25 cellular contexts compared by ENCODE assay signal in genomic region chr11:73265853-73266643, GRCh38. TPM values are rescaled to one million over a fixed set of nuclear protein-coding genes. Genes with fewer than 3 reads are reported as not detected.
DNase-seq lines count a peak whose midpoint lies in the region; ATAC-seq and TF ChIP-seq lines count a peak whose summit lies in the region.
"Had no signal": no experiment of that assay in that cellular context is flagged by ENCODE, and none has a peak within 500 bp of the region (broad histone marks: within the 10 kb centered on the region; RNA-seq: fewer than 3 reads in every experiment).

No MANE protein-coding gene starts in this region.

- in situ Hi-C loops in gastrocnemius medialis (cut with MboI; ENCODE audit: low sequenced_read_pairs in 4 of 4) = no loop called here

- TF ChIP-seq CTCF in ascending aorta (IDR thresholded peaks at IDR 0.05) (no peak), gastrocnemius medialis (IDR thresholded peaks at IDR 0.05 in 4 of 5, conservative IDR thresholded peaks at IDR 0.05 in 1 of 5) (no peak), prostate gland (IDR thresholded peaks at IDR 0.05) (no peak)

- H3K4me3 ChIP-seq in ascending aorta (no peak overlapping the region), gastrocnemius medialis (no peak overlapping the region), prostate gland (no peak overlapping the region)
- H3K4me3 ChIP-seq: MG63 had no signal

- H3K27ac ChIP-seq in ascending aorta (peak overlapping the region; percentile 63 to 64), gastrocnemius medialis (peak overlapping the region in 1 of 4 donors; percentile 6), prostate gland (no peak overlapping the region)

- 82% methylated on average over 3 of the region's 3 CpGs for WGBS in prostate gland

- peaks cover 47% of the 10 kb centered on the region for H3K27me3 Mint-ChIP-seq in activated CD4-positive, alpha-beta T cell treated with anti-CD3 and anti-CD28 coated beads, Interleukin-2, amount 10 ng/mL, durations not matched to agents 24 days and 14 days

- intact Hi-C loops in ascending aorta (cut with DNase I) = loop anchor here (2.0 kb wide), 1 partner anchor 23 kb away; no protein-coding TSS in a partner anchor
- intact Hi-C loops in gastrocnemius medialis (cut with DNase I; ENCODE audit: low total_unique reads) = no loop called here
- intact Hi-C loops in activated CD4-positive, alpha-beta T cell treated with anti-CD3 and anti-CD28 coated beads, Interleukin-2, amount 10 ng/mL, durations not matched to agents 24 days and 14 days (cut with micrococcal nuclease) = no loop called here
- intact Hi-C loops in prostate gland (cut with DNase I) = no loop called here

- no peak overlapping the region for H3K4me3 Mint-ChIP-seq in activated CD4-positive, alpha-beta T cell treated with anti-CD3 and anti-CD28 coated beads, Interleukin-2, amount 10 ng/mL, durations not matched to agents 24 days and 14 days
- H3K4me3 Mint-ChIP-seq: CD4-positive, CD25-positive, alpha-beta regulatory T cell; HFFc6; mesothelial cell of epicardium had no signal

- H3K27me3 ChIP-seq in ascending aorta (no peaks in the 10 kb centered on the region), gastrocnemius medialis (peaks cover 0 to 2% (median 0%) of the 10 kb centered on the region in 3 donors), prostate gland (replicated peaks; ENCODE audit: insufficient read depth) (no peaks in the 10 kb centered on the region)
- H3K27me3 ChIP-seq: MG63 had no signal

- H3K9me3 Mint-ChIP-seq in activated CD4-positive, alpha-beta T cell treated with anti-CD3 and anti-CD28 coated beads, Interleukin-2, amount 10 ng/mL, durations not matched to agents 24 days and 14 days = no peaks in the 10 kb centered on the region
- H3K9me3 Mint-ChIP-seq: HFFc6 had no signal

- H3K4me1 ChIP-seq in ascending aorta = peaks cover 19 to 21% of the 10 kb centered on the region in 2 donors
- H3K4me1 ChIP-seq in gastrocnemius medialis = peaks cover 17 to 28% of the 10 kb centered on the region in 2 donors
- H3K4me1 ChIP-seq in prostate gland (replicated peaks) = peaks cover 2% of the 10 kb centered on the region

- TF ChIP-seq POLR2A in gastrocnemius medialis (IDR thresholded peaks at IDR 0.05) = no peak
- no peak for TF ChIP-seq POLR2A in prostate gland (IDR thresholded peaks at IDR 0.05)

- H3K4me1 Mint-ChIP-seq in activated CD4-positive, alpha-beta T cell treated with anti-CD3 and anti-CD28 coated beads, Interleukin-2, amount 10 ng/mL, durations not matched to agents 24 days and 14 days = peaks cover 2% of the 10 kb centered on the region
- H3K4me1 Mint-ChIP-seq: CD4-positive, CD25-positive, alpha-beta regulatory T cell had no signal

- DNase-seq in CD1c-positive myeloid dendritic cell (ENCODE audit: extremely low spot score) (peak; percentile 44), ascending aorta (ENCODE audit: low spot score in 2 of 2) (peak in 1 of 2 donors; percentile 64), islet precursor cell (peak; percentile 62), gastrocnemius medialis (peak in 1 of 2 donors; percentile 18), prostate gland (ENCODE audit: low spot score) (no peak)
- no peak for DNase-seq in stimulated activated naive CD4-positive, alpha-beta T cell (lab: John Stamatoyannopoulos, UW)
- DNase-seq in activated CD4-positive, alpha-beta T cell treated with anti-CD3 and anti-CD28 coated beads, Interleukin-2, amount 10 ng/mL, durations not matched to agents 24 days and 14 days = no peak
- DNase-seq: activated naive CD4-positive, alpha-beta T cell treated with Interleukin-2 at 50 U/mL for 16 hours; activated T-cell treated with anti-CD3 and anti-CD28 coated beads for 4 hours; amniotic stem cell; CD4-positive, CD25-positive, alpha-beta regulatory T cell; central memory CD4-positive, alpha-beta T cell; effector CD8-positive, alpha-beta T cell; HFFc6; kidney glomerular epithelial cell; MG63; NCI-H1417 treated with DMSO at 0.1 percent for 48 hours; NCI-H774; SIG-M5 had no signal

- no peaks in the 10 kb centered on the region for H3K36me3 Mint-ChIP-seq in activated CD4-positive, alpha-beta T cell treated with anti-CD3 and anti-CD28 coated beads, Interleukin-2, amount 10 ng/mL, durations not matched to agents 24 days and 14 days (ENCODE audit: low read depth)
- H3K36me3 Mint-ChIP-seq: CD4-positive, CD25-positive, alpha-beta regulatory T cell; mesothelial cell of epicardium had no signal

- no peaks in the 10 kb centered on the region for H3K36me3 ChIP-seq in ascending aorta
- H3K36me3 ChIP-seq in gastrocnemius medialis = no peaks in the 10 kb centered on the region
- H3K36me3 ChIP-seq in prostate gland = no peaks in the 10 kb centered on the region
- H3K36me3 ChIP-seq: MG63 had no signal

- H3K27ac Mint-ChIP-seq in activated CD4-positive, alpha-beta T cell treated with anti-CD3 and anti-CD28 coated beads, Interleukin-2, amount 10 ng/mL, durations not matched to agents 24 days and 14 days = no peak overlapping the region
- H3K27ac Mint-ChIP-seq: CD4-positive, CD25-positive, alpha-beta regulatory T cell; HFFc6; mesothelial cell of epicardium had no signal

- H3K9me3 ChIP-seq in ascending aorta (no peaks in the 10 kb centered on the region), gastrocnemius medialis (no peaks in the 10 kb centered on the region), prostate gland (no peaks in the 10 kb centered on the region)
- H3K9me3 ChIP-seq: MG63 had no signal

- ATAC-seq in gastrocnemius medialis = peak; percentile 51 to 60
- no peak for ATAC-seq in HG02840 (IDR thresholded peaks at IDR 0.05; ENCODE audit: low FRiP score, unreplicated experiment)
- ATAC-seq: esophagus mucosa had no signal

RNA-seq across cellular contexts. Expression of gene P2RY6, which starts 6.1 kb away (rescaled TPM):
- total RNA-seq in ascending aorta (8.8 TPM), gastrocnemius medialis (1 to 10 TPM in 2 of 4 donors, under 1 TPM in 1, not detected in 1; 0.78 to 2.8 (median 1.1) TPM), prostate gland (1 to 10 TPM in 1 of 2 donors, under 1 TPM in 1; 0.64 to 3.5 TPM)
- not detected in 2 replicates for total RNA-seq in activated CD4-positive, alpha-beta T cell treated with anti-CD3 and anti-CD28 coated beads, Interleukin-2, amount 10 ng/mL, durations not matched to agents 24 days and 14 days
- total RNA-seq: CD4-positive, CD25-positive, alpha-beta regulatory T cell; G401; T-helper 1 cell treated with Interleukin-12 subunit alpha and Interleukin-12 subunit beta and Interleukin-4 antibody, amounts not matched to agents 30 ng/mL and 1 ng/mL, for 36 hours had no signal

RNA-seq across cellular contexts. Expression of gene ARHGEF17, which starts 42.0 kb away (rescaled TPM):
- total RNA-seq in ascending aorta (193 TPM), gastrocnemius medialis (10 to 100 TPM in 3 of 4 donors, 1 to 10 TPM in 1; 8.9 to 16.9 (median 13.9) TPM), prostate gland (10 to 100 TPM; 34.0 to 66.9 TPM)
- 0.05 TPM in 1 of 2 replicates, not detected in the other for total RNA-seq in activated CD4-positive, alpha-beta T cell treated with anti-CD3 and anti-CD28 coated beads, Interleukin-2, amount 10 ng/mL, durations not matched to agents 24 days and 14 days
- total RNA-seq: T-helper 1 cell treated with Interleukin-12 subunit alpha and Interleukin-12 subunit beta and Interleukin-4 antibody, amounts not matched to agents 30 ng/mL and 1 ng/mL, for 36 hours had no signal

RNA-seq across cellular contexts. Expression of gene P2RY2, which starts 48.0 kb away (rescaled TPM):
- total RNA-seq in ascending aorta (18.3 TPM), gastrocnemius medialis (10 to 100 TPM; 21.8 to 52.6 (median 44.5) TPM), prostate gland (1 to 10 TPM; 2.7 to 3.5 TPM)
- not detected in 2 replicates for total RNA-seq in activated CD4-positive, alpha-beta T cell treated with anti-CD3 and anti-CD28 coated beads, Interleukin-2, amount 10 ng/mL, durations not matched to agents 24 days and 14 days
- total RNA-seq: CD4-positive, CD25-positive, alpha-beta regulatory T cell; G401; T-helper 1 cell treated with Interleukin-12 subunit alpha and Interleukin-12 subunit beta and Interleukin-4 antibody, amounts not matched to agents 30 ng/mL and 1 ng/mL, for 36 hours; temporal lobe had no signal

Comparison
In these comparisons a context has a peak if more than half of its experiments do, and no peak if none do; other contexts are left out.
1. DNase-seq: peak in CD1c-positive myeloid dendritic cell (single experiment) and islet precursor cell (single experiment); none in stimulated activated naive CD4-positive, alpha-beta T cell (0 of 6), activated CD4-positive, alpha-beta T cell treated with anti-CD3 and anti-CD28 coated beads, Interleukin-2, amount 10 ng/mL, durations not matched to agents 24 days and 14 days (single experiment) and prostate gland (single experiment).
2. H3K27ac ChIP-seq: peak in ascending aorta (2 of 2); none in prostate gland (0 of 2).